Comparison of ENCODE assay signal across 8 cellular contexts in the genomic region with DNA sequence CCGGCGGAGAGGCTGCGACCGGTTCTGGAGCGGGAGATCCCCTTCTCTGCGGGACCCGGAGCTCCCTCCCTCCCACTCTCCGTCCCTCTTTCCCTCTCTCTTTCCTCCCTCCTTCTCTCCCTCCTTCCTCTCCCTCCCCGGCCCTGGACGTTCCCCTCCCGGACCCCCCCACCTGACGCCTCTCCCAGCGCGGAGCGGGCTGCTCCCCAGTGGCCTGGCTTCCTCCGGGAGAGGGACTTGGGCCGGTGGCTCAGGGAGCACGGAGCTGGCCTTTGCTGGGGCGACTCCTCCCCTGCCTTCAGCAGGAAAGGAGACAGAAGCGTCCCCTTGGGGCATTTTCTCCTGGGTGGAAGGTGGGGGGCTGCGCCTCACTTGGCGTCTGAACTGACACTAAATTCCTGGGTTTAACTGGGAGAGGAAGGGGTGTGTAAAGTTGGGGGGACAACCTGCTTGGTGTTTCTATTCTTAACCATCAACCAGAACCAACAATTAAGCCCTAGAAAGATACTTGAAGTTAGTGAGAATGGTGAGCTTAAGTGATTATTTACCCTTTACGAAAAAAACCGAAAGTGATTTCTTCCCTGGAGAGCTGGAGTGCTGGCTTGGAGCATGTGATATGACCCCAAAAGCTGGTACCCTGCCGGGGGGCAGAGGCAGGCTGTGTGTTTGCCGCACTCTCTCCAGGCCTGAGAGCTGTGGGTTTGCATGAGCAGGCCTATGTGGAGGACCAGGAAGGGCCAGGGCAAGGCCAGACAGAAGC. TPM values are rescaled to one million over a fixed set of nuclear protein-coding genes. Genes with fewer than 3 reads are reported as not detected.
A peak's percentile ranks its signal among the peaks of the same experiment; 100 is the strongest.
DNase-seq lines count a peak whose midpoint lies in the region; ATAC-seq and FAIRE-seq lines count a peak whose summit lies in the region.

No MANE protein-coding gene starts in this region.

- no peak overlapping the region for H3K27ac Mint-ChIP-seq in activated CD4-positive, alpha-beta T cell treated with anti-CD3 and anti-CD28 coated beads for 36 hours
- no peak overlapping the region for H3K27ac Mint-ChIP-seq in activated CD4-positive, alpha-beta memory T cell treated with anti-CD3 and anti-CD28 coated beads, Interleukin-2, amount 10 ng/mL, durations not matched to agents 7 days and 5 days

- H3K9ac ChIP-seq in subcutaneous abdominal adipose tissue (ENCODE audit: low read length in 5 of 5): no peak overlapping the region

- no peak for ATAC-seq in activated CD4-positive, alpha-beta T cell treated with anti-CD3 and anti-CD28 coated beads for 36 hours

- no peaks in the 10 kb centered on the region for H3K36me3 Mint-ChIP-seq in activated CD4-positive, alpha-beta T cell treated with anti-CD3 and anti-CD28 coated beads for 36 hours (ENCODE audit: low read depth)
- H3K36me3 Mint-ChIP-seq in activated CD4-positive, alpha-beta memory T cell treated with anti-CD3 and anti-CD28 coated beads, Interleukin-2, amount 10 ng/mL, durations not matched to agents 7 days and 5 days (ENCODE audit: low read depth): no peaks in the 10 kb centered on the region

- peaks cover 0 to 16% (median 14%) of the 10 kb centered on the region in 5 donors for H3K4me1 ChIP-seq in subcutaneous abdominal adipose tissue (ENCODE audit: control insufficient read depth in 5 of 5, insufficient read depth in 5 of 5, low read length in 5 of 5)

- H3K4me1 Mint-ChIP-seq in activated CD4-positive, alpha-beta T cell treated with anti-CD3 and anti-CD28 coated beads for 36 hours: no peaks in the 10 kb centered on the region
- H3K4me1 Mint-ChIP-seq in activated CD4-positive, alpha-beta memory T cell treated with anti-CD3 and anti-CD28 coated beads, Interleukin-2, amount 10 ng/mL, durations not matched to agents 7 days and 5 days: peaks cover 6% of the 10 kb centered on the region

- peak overlapping the region; percentile 52 for H3K4me3 Mint-ChIP-seq in activated CD4-positive, alpha-beta T cell treated with anti-CD3 and anti-CD28 coated beads for 36 hours
- peak overlapping the region; percentile 44 for H3K4me3 Mint-ChIP-seq in activated CD4-positive, alpha-beta memory T cell treated with anti-CD3 and anti-CD28 coated beads, Interleukin-2, amount 10 ng/mL, durations not matched to agents 7 days and 5 days

- POLR2A ChIA-PET in activated CD4-positive, alpha-beta T cell treated with anti-CD3 and anti-CD28 coated beads for 36 hours (lab: Charles Lee): no interaction called here
- POLR2A ChIA-PET in activated CD4-positive, alpha-beta memory T cell treated with anti-CD3 and anti-CD28 coated beads, Interleukin-2, amount 10 ng/mL, durations not matched to agents 7 days and 5 days (lab: Charles Lee): interaction anchor here (0.6 to 2.0 kb wide), 5 partner anchors 11 to 476 kb away, joined by 3 to 5 read pairs (median 3); a partner anchor contains a TSS

- no peak for FAIRE-seq in GM19239 (lab: Jason Lieb, UNC)

- no peaks in the 10 kb centered on the region for H3K9me3 Mint-ChIP-seq in activated CD4-positive, alpha-beta T cell treated with anti-CD3 and anti-CD28 coated beads for 36 hours (ENCODE audit: low read depth)
- H3K9me3 Mint-ChIP-seq in activated CD4-positive, alpha-beta memory T cell treated with anti-CD3 and anti-CD28 coated beads, Interleukin-2, amount 10 ng/mL, durations not matched to agents 7 days and 5 days: no peaks in the 10 kb centered on the region

- H3K36me3 ChIP-seq in subcutaneous abdominal adipose tissue (ENCODE audit: control insufficient read depth in 5 of 5, insufficient read depth in 5 of 5, low read length in 5 of 5): no peaks in the 10 kb centered on the region

- H3K4me3 ChIP-seq in iPS-18c (ENCODE audit: insufficient read depth, low read depth, low read length): peak overlapping the region; percentile 50; the same call in 1 of the 2 replicates
- H3K4me3 ChIP-seq in subcutaneous abdominal adipose tissue (ENCODE audit: low read depth in 1 of 5, low read length in 5 of 5): peak overlapping the region in 3 of 5 donors; percentile 28 to 59 (median 34)

- H3K27me3 Mint-ChIP-seq in activated CD4-positive, alpha-beta T cell treated with anti-CD3 and anti-CD28 coated beads for 36 hours: peaks cover 13% of the 10 kb centered on the region
- peaks cover 21% of the 10 kb centered on the region for H3K27me3 Mint-ChIP-seq in activated CD4-positive, alpha-beta memory T cell treated with anti-CD3 and anti-CD28 coated beads, Interleukin-2, amount 10 ng/mL, durations not matched to agents 7 days and 5 days

- CTCF ChIA-PET in activated CD4-positive, alpha-beta T cell treated with anti-CD3 and anti-CD28 coated beads for 36 hours (lab: Charles Lee): interaction anchor here (1.0 kb wide), 1 partner anchor 49 kb away, joined by 3 read pairs; no protein-coding TSS in a partner anchor
- CTCF ChIA-PET in activated CD4-positive, alpha-beta memory T cell treated with anti-CD3 and anti-CD28 coated beads, Interleukin-2, amount 10 ng/mL, durations not matched to agents 7 days and 5 days (lab: Charles Lee): interaction anchor here (0.6 kb wide), 1 partner anchor 112 kb away, joined by 4 read pairs; no protein-coding TSS in a partner anchor

- no peak for DNase-seq in activated CD4-positive, alpha-beta T cell treated with anti-CD3 and anti-CD28 coated beads for 36 hours
- no peak for DNase-seq in activated CD4-positive, alpha-beta T cell treated with anti-CD3 and anti-CD28 coated beads, Interleukin-2, amount 50 U/mL, for 1 hour
- DNase-seq in activated CD4-positive, alpha-beta memory T cell treated with anti-CD3 and anti-CD28 coated beads, Interleukin-2, amount 10 ng/mL, durations not matched to agents 7 days and 5 days: no peak
- no peak for DNase-seq in GM19239 (ENCODE audit: insufficient read length, low spot score)
- DNase-seq in dermis blood vessel endothelial cell: no peak
- no peak for DNase-seq in activated CD8-positive, alpha-beta memory T cell treated with anti-CD3 and anti-CD28 coated beads, Interleukin-2, amount 50 U/mL, for 4 hours

- intact Hi-C loops in activated CD4-positive, alpha-beta T cell treated with anti-CD3 and anti-CD28 coated beads for 36 hours (cut with DNase I, micrococcal nuclease): loop anchor here (1.0 to 10.0 kb wide), 5 partner anchors 13 to 127 kb away; a partner anchor contains a TSS

- no peaks in the 10 kb centered on the region for H3K9me3 ChIP-seq in iPS-18c (ENCODE audit: control insufficient read depth, insufficient read depth, low read length)
- no peaks in the 10 kb centered on the region for H3K9me3 ChIP-seq in subcutaneous abdominal adipose tissue (ENCODE audit: control insufficient read depth in 5 of 5, low read length in 5 of 5)

- peaks cover 0 to 9% (median 0%) of the 10 kb centered on the region in 5 donors for H3K27me3 ChIP-seq in subcutaneous abdominal adipose tissue (ENCODE audit: control insufficient read depth in 5 of 5, insufficient read depth in 4 of 5, low read length in 5 of 5)

- no peak overlapping the region for H3K27ac ChIP-seq in subcutaneous abdominal adipose tissue (ENCODE audit: low read depth, low read length)

RNA-seq across cellular contexts. Expression of a gene that starts 0.8 kb away (rescaled TPM):
- total RNA-seq in activated CD4-positive, alpha-beta T cell treated with anti-CD3 and anti-CD28 coated beads for 36 hours: 1 to 10 TPM; 1.1 to 1.5 TPM
- total RNA-seq in activated CD4-positive, alpha-beta memory T cell treated with anti-CD3 and anti-CD28 coated beads, Interleukin-2, amount 10 ng/mL, durations not matched to agents 7 days and 5 days: 1 to 10 TPM; 1.6 to 1.8 TPM
- 2.1 and 2.7 TPM in 2 replicates for total RNA-seq in dermis blood vessel endothelial cell

RNA-seq across cellular contexts. Expression of a gene that starts 12.6 kb away (rescaled TPM):
- total RNA-seq in activated CD4-positive, alpha-beta T cell treated with anti-CD3 and anti-CD28 coated beads for 36 hours: 10 to 100 TPM; 91.5 to 94.4 TPM
- total RNA-seq in activated CD4-positive, alpha-beta memory T cell treated with anti-CD3 and anti-CD28 coated beads, Interleukin-2, amount 10 ng/mL, durations not matched to agents 7 days and 5 days: 10 to 100 TPM; 82.9 to 94.6 TPM
- total RNA-seq in dermis blood vessel endothelial cell: 16.8 and 17.3 TPM in 2 replicates

RNA-seq across cellular contexts. Expression of a gene that starts 44.3 kb away (rescaled TPM):
- total RNA-seq in activated CD4-positive, alpha-beta T cell treated with anti-CD3 and anti-CD28 coated beads for 36 hours: 100 to 1,000 TPM; 122 to 133 TPM
- total RNA-seq in activated CD4-positive, alpha-beta memory T cell treated with anti-CD3 and anti-CD28 coated beads, Interleukin-2, amount 10 ng/mL, durations not matched to agents 7 days and 5 days: 100 to 1,000 TPM; 167 to 192 TPM
- total RNA-seq in dermis blood vessel endothelial cell: 170 and 206 TPM in 2 replicates
